8 cellular contexts compared by ENCODE assay signal in genomic region chr14:20610002-20610765, GRCh38. TPM values are rescaled to one million over a fixed set of nuclear protein-coding genes. Genes with fewer than 3 reads are reported as not detected.
DNase-seq lines count a peak whose midpoint lies in the region; ATAC-seq and TF ChIP-seq lines count a peak whose summit lies in the region.

No MANE protein-coding gene starts in this region.

- H3K27me3 Mint-ChIP-seq in neural crest cell (ENCODE audit: low read depth), result peaks cover 12% of the 10 kb centered on the region

- H3K27ac Mint-ChIP-seq in neural crest cell (ENCODE audit: unreplicated experiment), result no peak overlapping the region

- no peak overlapping the region for H3K4me3 Mint-ChIP-seq in neural crest cell

- H3K9me3 Mint-ChIP-seq in neural crest cell, result no peaks in the 10 kb centered on the region

- WGBS in stomach, 5 donors, result 4 to 6% (median 5%) methylated on average over 27 of the region's 27 CpGs

- no peaks in the 10 kb centered on the region for H3K4me1 ChIP-seq in foreskin keratinocyte
- H3K4me1 ChIP-seq in stomach, result peaks cover 9 to 57% (median 43%) of the 10 kb centered on the region in 4 donors

- H3K27me3 ChIP-seq in foreskin keratinocyte (no peaks in the 10 kb centered on the region), stomach (no peaks in the 10 kb centered on the region)

- no peak for TF ChIP-seq POLR2A in stomach (IDR thresholded peaks at IDR 0.05)

- no peaks in the 10 kb centered on the region for H3K36me3 ChIP-seq in stomach

- peak; percentile 61 for ATAC-seq in foreskin keratinocyte

- TF ChIP-seq CTCF in foreskin keratinocyte (conservative IDR thresholded peaks at IDR 0.05) (no peak), neural crest cell (conservative IDR thresholded peaks at IDR 0.05) (no peak), stomach (IDR thresholded peaks at IDR 0.05) (no peak)

- peak overlapping the region; percentile 87 to 94 (median 91) for H3K4me3 ChIP-seq in stomach

- no peak for TF ChIP-seq EP300 in stomach (IDR thresholded peaks at IDR 0.05)

- H3K4me1 Mint-ChIP-seq in neural crest cell, result peaks cover 5% of the 10 kb centered on the region

- H3K9me3 ChIP-seq in stomach, result no peaks in the 10 kb centered on the region

- peak; percentile 82 for DNase-seq in ELR (ENCODE audit: low read depth)
- DNase-seq in Kasumi-1 (lab: John Stamatoyannopoulos, UW), result peak; percentile 67 to 70
- peak; percentile 83 to 92 for DNase-seq in SHP77 (lab: John Stamatoyannopoulos, UW)
- DNase-seq in activated effector memory CD4-positive, alpha-beta T cell treated with anti-CD3 and anti-CD28 coated beads, Interleukin-2, amount 50 U/mL, for 16 hours, result peak; percentile 89
- peak; percentile 50 to 76 for DNase-seq in foreskin keratinocyte
- DNase-seq in neural crest cell (ENCODE audit: low read depth, low spot score), result peak; percentile 77
- DNase-seq in stomach, result peak; percentile 84
- no peak for DNase-seq in NCI-H128 (lab: John Stamatoyannopoulos, UW; ENCODE audit: unreplicated experiment)

- H3K27ac ChIP-seq in foreskin keratinocyte, result no peak overlapping the region
- peak overlapping the region; percentile 8 to 89 (median 70) for H3K27ac ChIP-seq in stomach

- intact Hi-C loops in stomach (cut with DNase I; ENCODE audit: low total_unique reads), result no loop called here

- no peaks in the 10 kb centered on the region for H3K36me3 Mint-ChIP-seq in neural crest cell (ENCODE audit: low read depth)

RNA-seq across cellular contexts. Expression of gene RNASE12, which starts 19.0 kb away (rescaled TPM):
- total RNA-seq in foreskin keratinocyte, result not detected in 2 replicates
- not detected in 2 replicates for polyA plus RNA-seq in foreskin keratinocyte
- not detected in 2 replicates for total RNA-seq in neural crest cell
- not detected for total RNA-seq in stomach
- not detected for polyA plus RNA-seq in stomach

RNA-seq across cellular contexts. Expression of gene RNASE11, which starts 22.4 kb away (rescaled TPM):
- total RNA-seq in foreskin keratinocyte (not detected in 2 replicates), neural crest cell (not detected in 2 replicates), stomach (not detected)
- polyA plus RNA-seq in foreskin keratinocyte (not detected in 2 replicates), stomach (not detected)

RNA-seq across cellular contexts. Expression of gene OR6S1, which starts 31.3 kb away (rescaled TPM):
- total RNA-seq in foreskin keratinocyte (not detected in 2 replicates), neural crest cell (not detected in 2 replicates), stomach (not detected)
- polyA plus RNA-seq in foreskin keratinocyte (not detected in 2 replicates), stomach (not detected)

RNA-seq across cellular contexts. Expression of gene RNASE9, which starts 49.3 kb away (rescaled TPM):
- total RNA-seq in foreskin keratinocyte, result not detected in 2 replicates
- not detected in 2 replicates for polyA plus RNA-seq in foreskin keratinocyte
- total RNA-seq in neural crest cell, result not detected in 2 replicates
- total RNA-seq in stomach, result not detected
- polyA plus RNA-seq in stomach, result not detected
